ENCODE assay signal across 9 cellular contexts in genomic region chr4:103938488-103938887, GRCh38.
"Had no signal": no experiment of that assay in that cellular context is flagged by ENCODE, and none has a peak within 500 bp of the region (broad histone marks: within the 10 kb centered on the region; RNA-seq: fewer than 3 reads in every experiment).

No MANE protein-coding gene starts in this region.

- H3K36me3 ChIP-seq: HAP-1 had no signal

- H3K9me3 ChIP-seq: HAP-1 had no signal

- H3K4me3 ChIP-seq: GM23338, HAP-1, K562 had no signal

- H3K27ac ChIP-seq: HL-60 had no signal

- H3K4me1 ChIP-seq: HAP-1 had no signal

- H3K4me2 ChIP-seq: GM23338 had no signal

- H3K9me3 Mint-ChIP-seq: HFFc6 had no signal

- DNase-seq: H7, HFFc6, IMR-90, KG1 had no signal

- FAIRE-seq: K562 had no signal

- H2AFZ ChIP-seq: GM23338 had no signal

- H3K4me3 Mint-ChIP-seq: GM23338, HFFc6 had no signal

- H3K27ac Mint-ChIP-seq: GM23338, HFFc6 had no signal

- H3K4me1 Mint-ChIP-seq: GM23338 had no signal

- ATAC-seq: GM23338, HCT116, K562 had no signal
